Comparison of ENCODE assay signal across 13 cellular contexts in genomic region chr1:81699234-81699633, GRCh38.
DNase-seq lines count a peak whose midpoint lies in the region; ATAC-seq and TF ChIP-seq lines count a peak whose summit lies in the region.
"Had no signal": no experiment of that assay in that cellular context is flagged by ENCODE, and none has a peak within 500 bp of the region (broad histone marks: within the 10 kb centered on the region; RNA-seq: fewer than 3 reads in every experiment).

No MANE protein-coding gene starts in this region.

- CTCF ChIA-PET in HEK293T (lab: Yijun Ruan, JAX): no interaction called here

- ATAC-seq in left ventricle myocardium superior: no peak
- ATAC-seq in stimulated activated memory B cell treated with anti-CD40 and anti-IgM and Interleukin-4, amounts not matched to agents 10 μg/mL and 1 μg/mL and 100 μg/mL, for 72 hours: no peak
- ATAC-seq: left lobe of liver had no signal

- no peaks in the 10 kb centered on the region for H3K27me3 Mint-ChIP-seq in mesothelial cell of epicardium (ENCODE audit: low read depth)
- H3K27me3 Mint-ChIP-seq in stimulated activated memory B cell treated with anti-CD40 and anti-IgM and Interleukin-4, amounts not matched to agents 10 μg/mL and 1 μg/mL and 100 μg/mL, for 72 hours: no peaks in the 10 kb centered on the region

- TF ChIP-seq CTCF in epithelial cell of esophagus (IDR thresholded peaks at IDR 0.05; ENCODE audit: insufficient read depth, low read depth, low read length, missing control alignments) (no peak), mesothelial cell of epicardium (IDR thresholded peaks at IDR 0.05; ENCODE audit: unreplicated experiment) (no peak)

- DNase-seq in Daoy (ENCODE audit: low read depth) (peak; percentile 72), NCI-H748 (lab: John Stamatoyannopoulos, UW; ENCODE audit: unreplicated experiment) (peak; percentile 76), epithelial cell of esophagus (ENCODE audit: low read depth) (peak; percentile 99), mesothelial cell of epicardium (ENCODE audit: low spot score in 2 of 2, unreplicated experiment in 2 of 2) (no peak), NCI-H1092 (lab: John Stamatoyannopoulos, UW) (no peak), left ventricle myocardium superior (no peak), HEK293T (ENCODE audit: extremely low spot score) (no peak)
- DNase-seq: anterior cingulate cortex; C1 segment of cervical spinal cord; NCI-H1092 treated with DMSO at 0.1 percent for 48 hours; stimulated activated CD4-positive, alpha-beta T cell treated with anti-CD3 and anti-CD28 coated beads, Interleukin-2, amount 100 ng/mL, for 48 hours had no signal

- peaks cover 6% of the 10 kb centered on the region for H3K9me3 Mint-ChIP-seq in mesothelial cell of epicardium
- H3K9me3 Mint-ChIP-seq in stimulated activated memory B cell treated with anti-CD40 and anti-IgM and Interleukin-4, amounts not matched to agents 10 μg/mL and 1 μg/mL and 100 μg/mL, for 72 hours: peaks cover 5% of the 10 kb centered on the region

- H3K4me3 ChIP-seq in epithelial cell of esophagus (ENCODE audit: low read length): peak overlapping the region; percentile 61

- POLR2A ChIA-PET in HEK293T (lab: Yijun Ruan, JAX): no interaction called here

- intact Hi-C loops in left ventricle myocardium superior (cut with micrococcal nuclease): no loop called here

- H3K4me1 Mint-ChIP-seq in mesothelial cell of epicardium: peaks cover 51% of the 10 kb centered on the region
- no peaks in the 10 kb centered on the region for H3K4me1 Mint-ChIP-seq in stimulated activated memory B cell treated with anti-CD40 and anti-IgM and Interleukin-4, amounts not matched to agents 10 μg/mL and 1 μg/mL and 100 μg/mL, for 72 hours

- peaks cover 2% of the 10 kb centered on the region for H3K36me3 Mint-ChIP-seq in mesothelial cell of epicardium
- no peaks in the 10 kb centered on the region for H3K36me3 Mint-ChIP-seq in stimulated activated memory B cell treated with anti-CD40 and anti-IgM and Interleukin-4, amounts not matched to agents 10 μg/mL and 1 μg/mL and 100 μg/mL, for 72 hours

- H3K4me3 Mint-ChIP-seq in mesothelial cell of epicardium: no peak overlapping the region
- H3K4me3 Mint-ChIP-seq in stimulated activated memory B cell treated with anti-CD40 and anti-IgM and Interleukin-4, amounts not matched to agents 10 μg/mL and 1 μg/mL and 100 μg/mL, for 72 hours: no peak overlapping the region

- H3K27ac Mint-ChIP-seq in mesothelial cell of epicardium: peak overlapping the region; percentile 2
- no peak overlapping the region for H3K27ac Mint-ChIP-seq in stimulated activated memory B cell treated with anti-CD40 and anti-IgM and Interleukin-4, amounts not matched to agents 10 μg/mL and 1 μg/mL and 100 μg/mL, for 72 hours

TF ChIP-seq in HEK293T, 16 proteins besides CTCF, POLR2A, EP300 and RAD21:
- TF ChIP-seq NFRKB (IDR thresholded peaks at IDR 0.05) (no peak), BHLHE40 (IDR thresholded peaks at IDR 0.05; ENCODE audit: borderline replicate concordance) (no peak), TARDBP (IDR thresholded peaks at IDR 0.05) (no peak), PKNOX1 (IDR thresholded peaks at IDR 0.05) (no peak), SUZ12 (IDR thresholded peaks at IDR 0.05) (no peak), CTBP1 (IDR thresholded peaks at IDR 0.05; ENCODE audit: borderline replicate concordance) (no peak), FOXK2 (IDR thresholded peaks at IDR 0.05) (no peak), ELF4 (IDR thresholded peaks at IDR 0.05) (no peak), ZNF384 (IDR thresholded peaks at IDR 0.05) (no peak), HDGF (IDR thresholded peaks at IDR 0.05; ENCODE audit: borderline replicate concordance) (no peak), FOXM1 (IDR thresholded peaks at IDR 0.05; ENCODE audit: borderline replicate concordance) (no peak), FOXA1 (IDR thresholded peaks at IDR 0.05) (no peak), ARNT (IDR thresholded peaks at IDR 0.05) (no peak)
TF ChIP-seq in HEK293T: peak in this region for 0.

Comparison
In these comparisons a context has a peak if more than half of its experiments do, and no peak if none do; other contexts are left out.
1. DNase-seq: peak in Daoy (single experiment), NCI-H748 (single experiment) and epithelial cell of esophagus (single experiment); none in mesothelial cell of epicardium (0 of 2), NCI-H1092 (single experiment), left ventricle myocardium superior (single experiment) and HEK293T (single experiment).